Comparison of ENCODE assay signal across 13 cellular contexts in genomic region chr14:26765301-26765700, GRCh38.
DNase-seq lines count a peak whose midpoint lies in the region; ATAC-seq and TF ChIP-seq lines count a peak whose summit lies in the region.
"Had no signal": no experiment of that assay in that cellular context is flagged by ENCODE, and none has a peak within 500 bp of the region (broad histone marks: within the 10 kb centered on the region; RNA-seq: fewer than 3 reads in every experiment).

No MANE protein-coding gene starts in this region.

- H3K4me1 Mint-ChIP-seq in endothelial cell (ENCODE audit: unreplicated experiment), result no peaks in the 10 kb centered on the region

- POLR2A ChIA-PET in PC-9 (lab: Charles Lee; ENCODE audit: unreplicated experiment), result no interaction called here

- H3K27me3 ChIP-seq in PC-9 (ENCODE audit: insufficient read depth, low read depth) (no peaks in the 10 kb centered on the region), right lobe of liver (no peaks in the 10 kb centered on the region)

- DNase-seq in AG10803 (ENCODE audit: low read depth) (peak; percentile 1), PC-9 (no peak), right lobe of liver (no peak), skeletal muscle cell (ENCODE audit: low read depth) (peak; percentile 51), NCI-H748 (lab: John Stamatoyannopoulos, UW; ENCODE audit: unreplicated experiment) (no peak), endothelial cell (ENCODE audit: low spot score) (no peak)
- DNase-seq: CD8-positive, alpha-beta T cell; NCI-H187; NCI-H748 treated with DMSO at 0.1 percent for 48 hours had no signal

- H3K9me3 Mint-ChIP-seq in endothelial cell (ENCODE audit: unreplicated experiment), result no peaks in the 10 kb centered on the region

- no peaks in the 10 kb centered on the region for H3K9me3 ChIP-seq in PC-9 (ENCODE audit: insufficient read depth, low read depth)
- H3K9me3 ChIP-seq in right lobe of liver, result no peaks in the 10 kb centered on the region

- no peaks in the 10 kb centered on the region for H3K79me2 ChIP-seq in PC-9 (ENCODE audit: low read depth)

- no TSS peak for BruUV-seq in PC-9 (replicated peaks; lab: Mats Ljungman, UMichigan)

- H3K4me3 ChIP-seq in AG10803 (ENCODE audit: low read length) (no peak overlapping the region), PC-9 (no peak overlapping the region), right lobe of liver (no peak overlapping the region), skeletal muscle cell (ENCODE audit: low read depth, low read length) (no peak overlapping the region)
- H3K4me3 ChIP-seq: SK-N-MC had no signal

- intact Hi-C loops in PC-9 (cut with micrococcal nuclease; ENCODE audit: unreplicated experiment) (no loop called here), right lobe of liver (cut with DNase I) (no loop called here)

- no peak overlapping the region for H3K4me3 Mint-ChIP-seq in endothelial cell (ENCODE audit: unreplicated experiment)
- H3K4me3 Mint-ChIP-seq: CD8-positive, alpha-beta T cell had no signal

- H3K4me1 ChIP-seq in PC-9 (replicated peaks; ENCODE audit: insufficient read depth), result peaks cover 15% of the 10 kb centered on the region
- peaks cover 0 to 15% (median 2%) of the 10 kb centered on the region in 4 donors for H3K4me1 ChIP-seq in right lobe of liver

- H3F3A ChIP-seq in PC-9 (ENCODE audit: insufficient read depth, low read depth), result no peaks in the 10 kb centered on the region

- no peak for TF ChIP-seq CTCF in AG10803 (conservative IDR thresholded peaks at IDR 0.05; ENCODE audit: low read length)
- TF ChIP-seq CTCF in PC-9 (conservative IDR thresholded peaks at IDR 0.05), result no peak
- no peak for TF ChIP-seq CTCF in right lobe of liver (IDR thresholded peaks at IDR 0.05)
- TF ChIP-seq CTCF in endothelial cell (IDR thresholded peaks at IDR 0.05; ENCODE audit: unreplicated experiment), result no peak

- no peak overlapping the region for H3K4me2 ChIP-seq in PC-9

- H4K20me1 ChIP-seq in PC-9 (ENCODE audit: insufficient read depth), result no peaks in the 10 kb centered on the region

- CTCF ChIA-PET in PC-9 (lab: Charles Lee), result interaction anchor here (0.9 kb wide), 1 partner anchor 1816 kb away, joined by 3 read pairs; no protein-coding TSS in a partner anchor

- H3K27ac Mint-ChIP-seq in endothelial cell (ENCODE audit: unreplicated experiment), result no peak overlapping the region
- H3K27ac Mint-ChIP-seq: CD8-positive, alpha-beta T cell had no signal

- peak overlapping the region; percentile 18; the same call in 1 of the 2 replicates for H2AFZ ChIP-seq in PC-9

- H3K36me3 ChIP-seq in PC-9 (ENCODE audit: low read depth) (no peaks in the 10 kb centered on the region), right lobe of liver (no peaks in the 10 kb centered on the region)

- H3K36me3 Mint-ChIP-seq in endothelial cell (ENCODE audit: low read depth, unreplicated experiment), result no peaks in the 10 kb centered on the region
- H3K36me3 Mint-ChIP-seq: CD8-positive, alpha-beta T cell had no signal

- H3K9me2 ChIP-seq in PC-9 (ENCODE audit: insufficient read depth), result no peaks in the 10 kb centered on the region

- H3K27ac ChIP-seq in PC-9 (peak overlapping the region; percentile 73), right lobe of liver (peak overlapping the region in 2 of 3 donors; percentile 6 to 43)
- H3K27ac ChIP-seq: HL-60, SK-N-MC had no signal

- peaks cover 1% of the 10 kb centered on the region for H3K27me3 Mint-ChIP-seq in endothelial cell (ENCODE audit: unreplicated experiment)

- ATAC-seq in right lobe of liver (peak in 2 of 4 donors; percentile 10 to 26), HG02852 (IDR thresholded peaks at IDR 0.05; ENCODE audit: unreplicated experiment) (no peak)
- ATAC-seq: CD8-positive, alpha-beta T cell; Panc1 had no signal

- no peak for TF ChIP-seq POLR2A in right lobe of liver (IDR thresholded peaks at IDR 0.05)

Comparison
In these comparisons a context has a peak if more than half of its experiments do, and no peak if none do; other contexts are left out.
1. DNase-seq: peak in AG10803 (single experiment) and skeletal muscle cell (single experiment); none in PC-9 (0 of 2), right lobe of liver (0 of 3), NCI-H748 (single experiment) and endothelial cell (single experiment).